26 cellular contexts compared by ENCODE assay signal in the genomic region with DNA sequence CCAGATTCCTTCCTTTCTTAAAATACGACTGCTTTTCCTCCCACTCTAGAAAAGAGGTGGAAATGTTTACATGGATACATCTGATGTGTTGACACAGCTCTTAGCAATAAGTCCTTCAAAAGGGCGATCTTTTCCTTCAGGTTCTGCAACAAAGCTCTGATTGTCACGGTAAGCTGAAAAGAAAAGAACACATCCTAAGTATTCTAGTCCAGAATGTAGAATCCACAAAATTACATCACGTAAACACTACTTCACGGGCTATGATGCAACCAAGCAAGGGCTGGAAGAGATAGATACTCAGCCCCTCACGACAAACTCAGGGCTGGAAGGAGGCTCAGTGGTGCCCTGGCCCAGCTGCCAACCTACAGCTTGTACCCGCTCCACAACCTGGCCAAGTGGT. TPM values are rescaled to one million over a fixed set of nuclear protein-coding genes. Genes with fewer than 3 reads are reported as not detected.
DNase-seq lines count a peak whose midpoint lies in the region; ATAC-seq and TF ChIP-seq lines count a peak whose summit lies in the region.
"Had no signal": no experiment of that assay in that cellular context is flagged by ENCODE, and none has a peak within 500 bp of the region (broad histone marks: within the 10 kb centered on the region; RNA-seq: fewer than 3 reads in every experiment).

No MANE protein-coding gene starts in this region.

- H3K27ac ChIP-seq in SJSA1 (peak overlapping the region; percentile 52), stomach (no peak overlapping the region)
- H3K27ac ChIP-seq: BLaER1, Peyer's patch had no signal

- TF ChIP-seq CTCF in natural killer cell (IDR thresholded peaks at IDR 0.05): no peak
- no peak for TF ChIP-seq CTCF in stomach (IDR thresholded peaks at IDR 0.05)

- 58 to 78% (median 68%) methylated on average over 5 to 7 of the region's 7 CpGs for WGBS in stomach, 5 donors

- DNase-seq in natural killer cell (no peak), SJSA1 (ENCODE audit: low read depth in 1 of 2, low spot score in 2 of 2) (peak in 1 of 2 experiments; percentile 69), inferior parietal cortex (ENCODE audit: extremely low spot score) (peak; percentile 13), HuH-7.5 (ENCODE audit: low spot score) (no peak), stomach (no peak)
- DNase-seq in natural killer cell treated with Interleukin-12 subunit alpha and Interleukin-12 subunit beta and Interleukin-15 and Interleukin-18, amount 100 ng/mL, for 72 hours (ENCODE audit: low spot score): no peak
- DNase-seq: CD4-positive, alpha-beta T cell; DMS 273 treated with DMSO at 0.1 percent for 48 hours; GDM1; Kasumi-1; NCI-H1048; NCI-H1417 treated with DMSO at 0.1 percent for 48 hours; NCI-H187; NCI-H2107; NCI-H2227 treated with DMSO at 0.1 percent for 48 hours; NCI-H524 treated with DMSO at 0.1 percent for 48 hours; NCI-H82; Peyer's patch had no signal

- H3K4me3 ChIP-seq in SJSA1 (no peak overlapping the region), stomach (no peak overlapping the region)
- H3K4me3 ChIP-seq: BLaER1, Peyer's patch had no signal

- peaks cover 14% of the 10 kb centered on the region for H3K4me1 ChIP-seq in SJSA1 (replicated peaks)
- peaks cover 0 to 7% (median 0%) of the 10 kb centered on the region in 4 donors for H3K4me1 ChIP-seq in stomach
- H3K4me1 ChIP-seq: BLaER1, Caco-2, Peyer's patch had no signal

- no peaks in the 10 kb centered on the region for H3K27me3 ChIP-seq in SJSA1 (replicated peaks)
- H3K27me3 ChIP-seq in stomach: no peaks in the 10 kb centered on the region
- H3K27me3 ChIP-seq: BLaER1, Peyer's patch had no signal

- no peaks in the 10 kb centered on the region for H3K36me3 Mint-ChIP-seq in natural killer cell
- no peaks in the 10 kb centered on the region for H3K36me3 Mint-ChIP-seq in natural killer cell treated with Interleukin-12 subunit alpha and Interleukin-12 subunit beta and Interleukin-15 and Interleukin-18, amount 100 ng/mL, for 72 hours

- ATAC-seq in natural killer cell (no peak), GM21381 (IDR thresholded peaks at IDR 0.05; ENCODE audit: unreplicated experiment) (no peak)
- no peak for ATAC-seq in natural killer cell treated with Interleukin-12 subunit alpha and Interleukin-12 subunit beta and Interleukin-15 and Interleukin-18, amount 100 ng/mL, for 72 hours
- ATAC-seq: HCT116 had no signal

- no peak for TF ChIP-seq POLR2A in stomach (IDR thresholded peaks at IDR 0.05)

- H3K4me1 Mint-ChIP-seq in natural killer cell: peaks cover 18 to 34% of the 10 kb centered on the region in 2 donors
- H3K4me1 Mint-ChIP-seq in natural killer cell treated with Interleukin-12 subunit alpha and Interleukin-12 subunit beta and Interleukin-15 and Interleukin-18, amount 100 ng/mL, for 72 hours (ENCODE audit: low read depth in 2 of 2): peaks cover 9 to 13% of the 10 kb centered on the region in 2 donors

- intact Hi-C loops in natural killer cell (cut with micrococcal nuclease): no loop called here
- intact Hi-C loops in stomach (cut with DNase I; ENCODE audit: low total_unique reads): no loop called here

- peak overlapping the region; percentile 29 to 35 for H3K27ac Mint-ChIP-seq in natural killer cell
- no peak overlapping the region for H3K27ac Mint-ChIP-seq in natural killer cell treated with Interleukin-12 subunit alpha and Interleukin-12 subunit beta and Interleukin-15 and Interleukin-18, amount 100 ng/mL, for 72 hours
- H3K27ac Mint-ChIP-seq: CD4-positive, alpha-beta T cell had no signal

- no peaks in the 10 kb centered on the region for H3K27me3 Mint-ChIP-seq in natural killer cell (ENCODE audit: low read depth in 2 of 2)
- no peaks in the 10 kb centered on the region for H3K27me3 Mint-ChIP-seq in natural killer cell treated with Interleukin-12 subunit alpha and Interleukin-12 subunit beta and Interleukin-15 and Interleukin-18, amount 100 ng/mL, for 72 hours
- H3K27me3 Mint-ChIP-seq: CD4-positive, alpha-beta T cell had no signal

- no peaks in the 10 kb centered on the region for H3K9me3 ChIP-seq in SJSA1 (replicated peaks)
- H3K9me3 ChIP-seq in stomach: no peaks in the 10 kb centered on the region
- H3K9me3 ChIP-seq: Caco-2, Peyer's patch had no signal

- H3K9me3 Mint-ChIP-seq in natural killer cell: no peaks in the 10 kb centered on the region
- no peaks in the 10 kb centered on the region for H3K9me3 Mint-ChIP-seq in natural killer cell treated with Interleukin-12 subunit alpha and Interleukin-12 subunit beta and Interleukin-15 and Interleukin-18, amount 100 ng/mL, for 72 hours
- H3K9me3 Mint-ChIP-seq: CD4-positive, alpha-beta T cell had no signal

- H3K4me3 Mint-ChIP-seq in natural killer cell: no peak overlapping the region
- H3K4me3 Mint-ChIP-seq in natural killer cell treated with Interleukin-12 subunit alpha and Interleukin-12 subunit beta and Interleukin-15 and Interleukin-18, amount 100 ng/mL, for 72 hours: no peak overlapping the region
- H3K4me3 Mint-ChIP-seq: CD4-positive, alpha-beta T cell had no signal

- TF ChIP-seq EP300 in stomach (IDR thresholded peaks at IDR 0.05): no peak

- H3K36me3 ChIP-seq in SJSA1: no peaks in the 10 kb centered on the region
- H3K36me3 ChIP-seq in stomach: peaks cover 0 to 20% (median 12%) of the 10 kb centered on the region in 4 donors

RNA-seq across cellular contexts. Expression of a gene that starts 18.3 kb away (rescaled TPM):
- total RNA-seq in natural killer cell: 100 to 1,000 TPM in 2 of 3 donors, 10 to 100 TPM in 1; 96.3 to 141 (median 120) TPM
- total RNA-seq in natural killer cell treated with Interleukin-12 subunit alpha and Interleukin-12 subunit beta and Interleukin-15 and Interleukin-18, amount 100 ng/mL, for 72 hours: 10 to 100 TPM; 65.2 to 87.7 TPM
- total RNA-seq in SJSA1 (2014; rRNA removed; shearing (Covaris generic)): 89.0 and 109 TPM in 2 replicates
- total RNA-seq in stomach: 100 to 1,000 TPM in 1 of 5 donors, 10 to 100 TPM in 4; 21.6 to 559 (median 80.5) TPM
- 10 to 100 TPM; 58.7 to 97.6 (median 69.4) TPM for polyA plus RNA-seq in stomach

RNA-seq across cellular contexts. Expression of a gene that starts 19.1 kb away (rescaled TPM):
- total RNA-seq in natural killer cell: not detected
- not detected for total RNA-seq in natural killer cell treated with Interleukin-12 subunit alpha and Interleukin-12 subunit beta and Interleukin-15 and Interleukin-18, amount 100 ng/mL, for 72 hours
- total RNA-seq in SJSA1 (2014; rRNA removed; shearing (Covaris generic)): not detected in 2 replicates
- not detected for total RNA-seq in stomach
- not detected for polyA plus RNA-seq in stomach
- total RNA-seq: A673; Caco-2; CD4-positive, alpha-beta T cell; H1; MCF 10A; OCI-LY7; Peyer's patch had no signal

Comparison
In these comparisons a context has a peak if more than half of its experiments do, and no peak if none do; other contexts are left out.
1. H3K27ac Mint-ChIP-seq: peak in natural killer cell (2 of 2); none in natural killer cell treated with Interleukin-12 subunit alpha and Interleukin-12 subunit beta and Interleukin-15 and Interleukin-18, amount 100 ng/mL, for 72 hours (0 of 2).